14 cellular contexts compared by ENCODE assay signal in genomic region chr12:106378788-106379187, GRCh38. TPM values are rescaled to one million over a fixed set of nuclear protein-coding genes. Genes with fewer than 3 reads are reported as not detected.
A peak's percentile ranks its signal among the peaks of the same experiment; 100 is the strongest.
DNase-seq lines count a peak whose midpoint lies in the region; ATAC-seq lines count a peak whose summit lies in the region.
"Had no signal": no experiment of that assay in that cellular context is flagged by ENCODE, and none has a peak within 500 bp of the region (broad histone marks: within the 10 kb centered on the region; RNA-seq: fewer than 3 reads in every experiment).

No MANE protein-coding gene starts in this region.

- H3K36me3 Mint-ChIP-seq in activated naive CD8-positive, alpha-beta T cell, result peaks cover 37% of the 10 kb centered on the region
- peaks cover 64% of the 10 kb centered on the region for H3K36me3 Mint-ChIP-seq in activated naive CD8-positive, alpha-beta T cell treated with anti-CD3 and anti-CD28 coated beads, Interleukin-2, amount 50 U/mL, for 24 hours (ENCODE audit: low read depth)
- H3K36me3 Mint-ChIP-seq in T-helper 17 cell (ENCODE audit: low read depth), result peaks cover 9% of the 10 kb centered on the region
- peaks cover 86% of the 10 kb centered on the region for H3K36me3 Mint-ChIP-seq in activated T-helper 2 cell treated with anti-CD3 and anti-CD28 coated beads, Interferon-gamma antibody, Interleukin-2, Interleukin-4, amounts not matched to agents 10 μg/mL and 5 μg/mL and 100 μg/mL, durations not matched to agents 14 hours and 24 hours and 36 hours (ENCODE audit: low read depth)

- peak overlapping the region; percentile 28 for H3K4me3 Mint-ChIP-seq in activated naive CD8-positive, alpha-beta T cell
- H3K4me3 Mint-ChIP-seq in activated naive CD8-positive, alpha-beta T cell treated with anti-CD3 and anti-CD28 coated beads, Interleukin-2, amount 50 U/mL, for 24 hours, result no peak overlapping the region
- H3K4me3 Mint-ChIP-seq in T-helper 17 cell, result peak overlapping the region; percentile 36
- peak overlapping the region; percentile 11 for H3K4me3 Mint-ChIP-seq in activated T-helper 2 cell treated with anti-CD3 and anti-CD28 coated beads, Interferon-gamma antibody, Interleukin-2, Interleukin-4, amounts not matched to agents 10 μg/mL and 5 μg/mL and 100 μg/mL, durations not matched to agents 14 hours and 24 hours and 36 hours (ENCODE audit: low read depth)

- no peaks in the 10 kb centered on the region for H3K9me3 Mint-ChIP-seq in activated naive CD8-positive, alpha-beta T cell (ENCODE audit: low read depth)
- H3K9me3 Mint-ChIP-seq in activated naive CD8-positive, alpha-beta T cell treated with anti-CD3 and anti-CD28 coated beads, Interleukin-2, amount 50 U/mL, for 24 hours, result no peaks in the 10 kb centered on the region
- peaks cover 26% of the 10 kb centered on the region for H3K9me3 Mint-ChIP-seq in activated T-helper 2 cell treated with anti-CD3 and anti-CD28 coated beads, Interferon-gamma antibody, Interleukin-2, Interleukin-4, amounts not matched to agents 10 μg/mL and 5 μg/mL and 100 μg/mL, durations not matched to agents 14 hours and 24 hours and 36 hours

- no peak for ATAC-seq in activated naive CD8-positive, alpha-beta T cell treated with anti-CD3 and anti-CD28 coated beads, Interleukin-2, amount 50 U/mL, for 24 hours
- ATAC-seq in T-helper 17 cell, result no peak
- ATAC-seq in HG03045 (IDR thresholded peaks at IDR 0.05; ENCODE audit: unreplicated experiment), result no peak

- intact Hi-C loops in activated T-helper 2 cell treated with anti-CD3 and anti-CD28 coated beads, Interferon-gamma antibody, Interleukin-2, Interleukin-4, amounts not matched to agents 10 μg/mL and 5 μg/mL and 100 μg/mL, durations not matched to agents 14 hours and 24 hours and 36 hours (cut with micrococcal nuclease), result no loop called here

- H3K27me3 Mint-ChIP-seq in activated naive CD8-positive, alpha-beta T cell, result no peaks in the 10 kb centered on the region
- no peaks in the 10 kb centered on the region for H3K27me3 Mint-ChIP-seq in activated naive CD8-positive, alpha-beta T cell treated with anti-CD3 and anti-CD28 coated beads, Interleukin-2, amount 50 U/mL, for 24 hours
- no peaks in the 10 kb centered on the region for H3K27me3 Mint-ChIP-seq in T-helper 17 cell
- H3K27me3 Mint-ChIP-seq in activated T-helper 2 cell treated with anti-CD3 and anti-CD28 coated beads, Interferon-gamma antibody, Interleukin-2, Interleukin-4, amounts not matched to agents 10 μg/mL and 5 μg/mL and 100 μg/mL, durations not matched to agents 14 hours and 24 hours and 36 hours (ENCODE audit: low read depth), result no peaks in the 10 kb centered on the region

- no peak overlapping the region for H3K27ac Mint-ChIP-seq in activated naive CD8-positive, alpha-beta T cell
- H3K27ac Mint-ChIP-seq in activated naive CD8-positive, alpha-beta T cell treated with anti-CD3 and anti-CD28 coated beads, Interleukin-2, amount 50 U/mL, for 24 hours, result no peak overlapping the region
- peak overlapping the region; percentile 21 for H3K27ac Mint-ChIP-seq in T-helper 17 cell
- H3K27ac Mint-ChIP-seq in activated T-helper 2 cell treated with anti-CD3 and anti-CD28 coated beads, Interferon-gamma antibody, Interleukin-2, Interleukin-4, amounts not matched to agents 10 μg/mL and 5 μg/mL and 100 μg/mL, durations not matched to agents 14 hours and 24 hours and 36 hours, result no peak overlapping the region

- no peak for DNase-seq in activated naive CD8-positive, alpha-beta T cell treated with anti-CD3 and anti-CD28 coated beads, Interleukin-2, amount 50 U/mL, for 24 hours
- no peak for DNase-seq in T-helper 17 cell
- no peak for DNase-seq in activated T-helper 2 cell treated with anti-CD3 and anti-CD28 coated beads, Interferon-gamma antibody, Interleukin-2, Interleukin-4, amounts not matched to agents 10 μg/mL and 5 μg/mL and 100 μg/mL, durations not matched to agents 14 hours and 24 hours and 36 hours (ENCODE audit: low spot score)
- DNase-seq in stimulated activated CD4-positive, alpha-beta T cell treated with anti-CD3 and anti-CD28 coated beads, Interleukin-2, amount 100 ng/mL, for 48 hours, result no peak
- no peak for DNase-seq in NCI-H774 (lab: John Stamatoyannopoulos, UW)
- DNase-seq: C1 segment of cervical spinal cord, DMS 273 treated with DMSO at 0.1 percent for 48 hours, NCI-H187, NCI-H226, NCI-H526, RPMI8226, SIG-M5 had no signal

- H3K4me1 Mint-ChIP-seq in activated naive CD8-positive, alpha-beta T cell (ENCODE audit: low read depth), result peaks cover 13% of the 10 kb centered on the region
- peaks cover 16% of the 10 kb centered on the region for H3K4me1 Mint-ChIP-seq in activated naive CD8-positive, alpha-beta T cell treated with anti-CD3 and anti-CD28 coated beads, Interleukin-2, amount 50 U/mL, for 24 hours
- peaks cover 10% of the 10 kb centered on the region for H3K4me1 Mint-ChIP-seq in T-helper 17 cell
- peaks cover 31% of the 10 kb centered on the region for H3K4me1 Mint-ChIP-seq in activated T-helper 2 cell treated with anti-CD3 and anti-CD28 coated beads, Interferon-gamma antibody, Interleukin-2, Interleukin-4, amounts not matched to agents 10 μg/mL and 5 μg/mL and 100 μg/mL, durations not matched to agents 14 hours and 24 hours and 36 hours (ENCODE audit: low read depth)

- no peaks in the 10 kb centered on the region for H3K9me3 ChIP-seq in T-helper 17 cell (ENCODE audit: control insufficient read depth, low read length, poor library complexity, severe bottlenecking)

RNA-seq across cellular contexts. Expression of gene POLR3B, which starts 21.2 kb away (rescaled TPM):
- 1 to 10 TPM; 4.0 to 9.2 TPM for total RNA-seq in T-helper 17 cell
- total RNA-seq in activated T-helper 2 cell treated with anti-CD3 and anti-CD28 coated beads, Interferon-gamma antibody, Interleukin-2, Interleukin-4, amounts not matched to agents 10 μg/mL and 5 μg/mL and 100 μg/mL, durations not matched to agents 14 hours and 24 hours and 36 hours, result 8.7 and 8.9 TPM in 2 replicates
